Comparison of ENCODE assay signal across 22 cellular contexts in the genomic region with DNA sequence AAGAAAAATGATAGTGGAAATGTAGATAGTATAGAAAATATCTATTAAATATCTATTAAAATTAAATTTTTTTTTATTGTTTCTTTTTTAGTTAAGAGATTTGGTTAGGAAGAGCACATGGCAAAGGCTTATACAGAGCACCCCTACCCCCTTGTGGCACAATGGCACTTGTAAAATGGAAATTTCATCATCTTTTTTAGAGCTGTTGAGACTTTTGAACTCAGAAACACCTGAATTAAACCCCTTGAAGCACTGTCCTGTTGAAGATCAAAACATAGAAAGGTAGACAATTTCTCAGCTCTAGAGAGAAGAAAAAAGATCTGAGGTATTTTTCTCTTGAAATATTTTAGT.
DNase-seq lines count a peak whose midpoint lies in the region; TF ChIP-seq lines count a peak whose summit lies in the region.
"Had no signal": no experiment of that assay in that cellular context is flagged by ENCODE, and none has a peak within 500 bp of the region (broad histone marks: within the 10 kb centered on the region; RNA-seq: fewer than 3 reads in every experiment).

No MANE protein-coding gene starts in this region.

- no peak overlapping the region for H3K27ac ChIP-seq in VCaP
- H3K27ac ChIP-seq: SJSA1 had no signal

- peak; percentile 8 for DNase-seq in fibroblast of the conjunctiva (ENCODE audit: low read depth)
- no peak for DNase-seq in retinal pigment epithelial cell (ENCODE audit: low read depth)
- no peak for DNase-seq in NCI-H748 (lab: John Stamatoyannopoulos, UW; ENCODE audit: unreplicated experiment)
- no peak for DNase-seq in kidney glomerular epithelial cell (lab: John Stamatoyannopoulos, UW)
- DNase-seq in SKM-1 (lab: John Stamatoyannopoulos, UW; ENCODE audit: unreplicated experiment) = no peak
- DNase-seq in inferior parietal cortex (ENCODE audit: extremely low spot score) = no peak
- DNase-seq: activated CD8-positive, alpha-beta T cell treated with anti-CD3 and anti-CD28 coated beads, Interleukin-2, amount 10 ng/mL, durations not matched to agents 7 days and 5 days; activated naive CD4-positive, alpha-beta T cell treated with anti-CD3 and anti-CD28 coated beads, Interleukin-2, amount 10 ng/mL, durations not matched to agents 7 days and 5 days; activated T-cell treated with anti-CD3 and anti-CD28 coated beads, Interleukin-2, amount 50 U/mL, for 48 hours; aorta; HFFc6; islet precursor cell; mesendoderm; NCI-H2029; NCI-H524 treated with DMSO at 0.1 percent for 48 hours; OCI-M1; small intestine; stimulated activated CD4-positive, alpha-beta T cell treated with anti-CD3 and anti-CD28 coated beads, Interleukin-4, amount 100 ng/mL, for 1 hour; T-helper 9 cell had no signal

- H3K4me3 ChIP-seq in retinal pigment epithelial cell (ENCODE audit: low read length) = no peak overlapping the region
- H3K4me3 ChIP-seq: SJSA1 had no signal

- TF ChIP-seq CTCF in LNCAP (IDR thresholded peaks at IDR 0.05) (peak; percentile 35; the same call in 1 of the 2 replicates), VCaP (conservative IDR thresholded peaks at IDR 0.05) (peak; percentile 44), retinal pigment epithelial cell (conservative IDR thresholded peaks at IDR 0.05; ENCODE audit: low read depth, low read length) (peak; percentile 38)
